Comparison of ENCODE assay signal across 13 cellular contexts in the genomic region with DNA sequence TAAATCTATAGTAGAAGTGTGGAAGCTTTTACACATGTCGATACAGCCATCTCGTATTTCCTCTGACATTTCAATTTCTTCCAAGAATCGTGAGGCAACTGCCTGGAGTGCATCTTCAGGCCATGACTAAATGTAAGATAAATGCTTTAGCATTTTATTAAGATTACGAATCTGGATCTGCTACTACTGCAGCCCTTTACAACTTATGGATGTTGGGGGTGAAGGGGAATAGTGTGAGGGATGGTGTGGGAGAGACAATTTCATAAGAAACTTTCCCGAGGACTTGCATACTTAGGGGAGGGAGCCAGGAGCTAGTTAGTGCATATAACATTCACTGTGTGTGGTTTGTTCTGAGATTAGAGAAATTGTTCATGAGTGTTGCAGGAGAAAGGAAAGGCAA.
"Had no signal": no experiment of that assay in that cellular context is flagged by ENCODE, and none has a peak within 500 bp of the region (broad histone marks: within the 10 kb centered on the region; RNA-seq: fewer than 3 reads in every experiment).

No MANE protein-coding gene starts in this region.

- H2AFZ ChIP-seq: hepatocyte had no signal

- H3K4me3 ChIP-seq: hepatocyte, prostate gland, suprapubic skin, upper lobe of left lung had no signal

- H3K27ac ChIP-seq: hepatocyte, prostate gland, suprapubic skin, upper lobe of left lung had no signal

- H3K36me3 ChIP-seq: prostate gland, suprapubic skin, upper lobe of left lung had no signal

- H3K9me3 ChIP-seq: prostate gland, suprapubic skin, upper lobe of left lung had no signal

- H3K79me2 ChIP-seq: hepatocyte had no signal

- ATAC-seq: left lobe of liver, natural killer cell, right cardiac atrium had no signal

- H3K4me1 ChIP-seq: prostate gland, suprapubic skin had no signal

- H3K4me2 ChIP-seq: hepatocyte had no signal

- H3K27me3 ChIP-seq: hepatocyte, suprapubic skin, upper lobe of left lung had no signal

- DNase-seq: activated CD4-positive, alpha-beta T cell treated with anti-CD3 and anti-CD28 coated beads, Interleukin-2, amount 10 ng/mL, durations not matched to agents 7 days and 5 days; activated CD8-positive, alpha-beta memory T cell treated with anti-CD3 and anti-CD28 coated beads for 24 hours; activated naive CD8-positive, alpha-beta T cell treated with anti-CD3 and anti-CD28 coated beads, Interleukin-2, amount 10 ng/mL, durations not matched to agents 7 days and 5 days; anterior cingulate cortex; cerebellar nuclear complex; effector CD8-positive, alpha-beta T cell; natural killer cell; right cardiac atrium; upper lobe of left lung had no signal
